ENCODE assay signal across 15 cellular contexts in genomic region chr2:202765435-202765834, GRCh38.
DNase-seq lines count a peak whose midpoint lies in the region; ATAC-seq lines count a peak whose summit lies in the region.
"Had no signal": no experiment of that assay in that cellular context is flagged by ENCODE, and none has a peak within 500 bp of the region (broad histone marks: within the 10 kb centered on the region; RNA-seq: fewer than 3 reads in every experiment).

No MANE protein-coding gene starts in this region.

- peaks cover 12% of the 10 kb centered on the region for H3K36me3 Mint-ChIP-seq in activated naive CD4-positive, alpha-beta T cell treated with anti-CD3 and anti-CD28 coated beads for 36 hours (ENCODE audit: low read depth)
- H3K36me3 Mint-ChIP-seq in activated naive CD4-positive, alpha-beta T cell treated with anti-CD3 and anti-CD28 coated beads, Interleukin-2, amount 10 ng/mL, durations not matched to agents 7 days and 5 days: peaks cover 52% of the 10 kb centered on the region
- H3K36me3 Mint-ChIP-seq in stimulated activated naive B cell treated with anti-CD40 and anti-IgM and Interleukin-4, amounts not matched to agents 10 μg/mL and 1 μg/mL and 100 μg/mL, for 72 hours: peaks cover 28 to 35% of the 10 kb centered on the region in 2 donors
- H3K36me3 Mint-ChIP-seq: natural killer cell had no signal

- intact Hi-C loops in activated naive CD4-positive, alpha-beta T cell treated with anti-CD3 and anti-CD28 coated beads for 36 hours (cut with micrococcal nuclease): no loop called here

- no peaks in the 10 kb centered on the region for H3K27me3 Mint-ChIP-seq in activated naive CD4-positive, alpha-beta T cell treated with anti-CD3 and anti-CD28 coated beads for 36 hours (ENCODE audit: low read depth)
- H3K27me3 Mint-ChIP-seq in activated naive CD4-positive, alpha-beta T cell treated with anti-CD3 and anti-CD28 coated beads, Interleukin-2, amount 10 ng/mL, durations not matched to agents 7 days and 5 days: no peaks in the 10 kb centered on the region
- H3K27me3 Mint-ChIP-seq in stimulated activated naive B cell treated with anti-CD40 and anti-IgM and Interleukin-4, amounts not matched to agents 10 μg/mL and 1 μg/mL and 100 μg/mL, for 72 hours: no peaks in the 10 kb centered on the region
- H3K27me3 Mint-ChIP-seq: brain had no signal

- peak in 1 of 2 donors; percentile 39 for ATAC-seq in stimulated activated naive B cell treated with anti-CD40 and anti-IgM and Interleukin-4, amounts not matched to agents 10 μg/mL and 1 μg/mL and 100 μg/mL, for 72 hours (replicated peaks)
- no peak for ATAC-seq in HG02623 (IDR thresholded peaks at IDR 0.05; ENCODE audit: unreplicated experiment)
- no peak for ATAC-seq in HG02763 (IDR thresholded peaks at IDR 0.05; ENCODE audit: unreplicated experiment)
- ATAC-seq: natural killer cell had no signal

- H3K4me3 Mint-ChIP-seq in activated naive CD4-positive, alpha-beta T cell treated with anti-CD3 and anti-CD28 coated beads for 36 hours: no peak overlapping the region
- H3K4me3 Mint-ChIP-seq in activated naive CD4-positive, alpha-beta T cell treated with anti-CD3 and anti-CD28 coated beads, Interleukin-2, amount 10 ng/mL, durations not matched to agents 7 days and 5 days: no peak overlapping the region
- no peak overlapping the region for H3K4me3 Mint-ChIP-seq in stimulated activated naive B cell treated with anti-CD40 and anti-IgM and Interleukin-4, amounts not matched to agents 10 μg/mL and 1 μg/mL and 100 μg/mL, for 72 hours
- H3K4me3 Mint-ChIP-seq: brain, natural killer cell had no signal

- CTCF ChIA-PET in activated naive CD4-positive, alpha-beta T cell treated with anti-CD3 and anti-CD28 coated beads for 36 hours (lab: Charles Lee): no interaction called here
- CTCF ChIA-PET in activated naive CD4-positive, alpha-beta T cell treated with anti-CD3 and anti-CD28 coated beads, Interleukin-2, amount 10 ng/mL, durations not matched to agents 7 days and 5 days (lab: Charles Lee): interaction anchor here (0.7 kb wide), 1 partner anchor 176 kb away, joined by 3 read pairs; no protein-coding TSS in a partner anchor

- DNase-seq in activated naive CD4-positive, alpha-beta T cell treated with anti-CD3 and anti-CD28 coated beads for 36 hours: no peak
- DNase-seq in activated naive CD4-positive, alpha-beta T cell treated with anti-CD3 and anti-CD28 coated beads, Interleukin-2, amount 10 ng/mL, durations not matched to agents 7 days and 5 days: no peak
- DNase-seq in RPMI7951 (ENCODE audit: low read depth): peak; percentile 3
- peak; percentile 68 for DNase-seq in islet precursor cell
- no peak for DNase-seq in stimulated activated naive B cell treated with anti-CD40 and anti-IgM and Interleukin-4, amounts not matched to agents 10 μg/mL and 1 μg/mL and 100 μg/mL, for 72 hours
- DNase-seq in dedifferentiated amniotic fluid mesenchymal stem cell (ENCODE audit: extremely low spot score): no peak
- DNase-seq: activated CD8-positive, alpha-beta memory T cell treated with anti-CD3 and anti-CD28 coated beads, Interleukin-2, amount 50 U/mL, for 4 hours; cortex of kidney; HCEC 1CT; natural killer cell; NCI-H1694 treated with DMSO at 0.1 percent for 48 hours; stomach had no signal

- no peaks in the 10 kb centered on the region for H3K9me3 Mint-ChIP-seq in activated naive CD4-positive, alpha-beta T cell treated with anti-CD3 and anti-CD28 coated beads for 36 hours
- H3K9me3 Mint-ChIP-seq in activated naive CD4-positive, alpha-beta T cell treated with anti-CD3 and anti-CD28 coated beads, Interleukin-2, amount 10 ng/mL, durations not matched to agents 7 days and 5 days: no peaks in the 10 kb centered on the region
- no peaks in the 10 kb centered on the region for H3K9me3 Mint-ChIP-seq in stimulated activated naive B cell treated with anti-CD40 and anti-IgM and Interleukin-4, amounts not matched to agents 10 μg/mL and 1 μg/mL and 100 μg/mL, for 72 hours
- H3K9me3 Mint-ChIP-seq: brain, natural killer cell had no signal

- peak overlapping the region; percentile 3 for H3K27ac Mint-ChIP-seq in activated naive CD4-positive, alpha-beta T cell treated with anti-CD3 and anti-CD28 coated beads for 36 hours
- H3K27ac Mint-ChIP-seq in activated naive CD4-positive, alpha-beta T cell treated with anti-CD3 and anti-CD28 coated beads, Interleukin-2, amount 10 ng/mL, durations not matched to agents 7 days and 5 days: no peak overlapping the region
- peak overlapping the region; percentile 53 for H3K27ac Mint-ChIP-seq in stimulated activated naive B cell treated with anti-CD40 and anti-IgM and Interleukin-4, amounts not matched to agents 10 μg/mL and 1 μg/mL and 100 μg/mL, for 72 hours
- H3K27ac Mint-ChIP-seq: natural killer cell had no signal

- peaks cover 40% of the 10 kb centered on the region for H3K4me1 Mint-ChIP-seq in activated naive CD4-positive, alpha-beta T cell treated with anti-CD3 and anti-CD28 coated beads for 36 hours (ENCODE audit: low read depth)
- H3K4me1 Mint-ChIP-seq in activated naive CD4-positive, alpha-beta T cell treated with anti-CD3 and anti-CD28 coated beads, Interleukin-2, amount 10 ng/mL, durations not matched to agents 7 days and 5 days: peaks cover 29% of the 10 kb centered on the region
- H3K4me1 Mint-ChIP-seq in stimulated activated naive B cell treated with anti-CD40 and anti-IgM and Interleukin-4, amounts not matched to agents 10 μg/mL and 1 μg/mL and 100 μg/mL, for 72 hours: peaks cover 13 to 46% of the 10 kb centered on the region in 2 donors
- H3K4me1 Mint-ChIP-seq: brain had no signal

Comparison
In these comparisons a context has a peak if more than half of its experiments do, and no peak if none do; other contexts are left out.
1. DNase-seq: peak in RPMI7951 (single experiment) and islet precursor cell (single experiment); none in activated naive CD4-positive, alpha-beta T cell treated with anti-CD3 and anti-CD28 coated beads for 36 hours (single experiment), activated naive CD4-positive, alpha-beta T cell treated with anti-CD3 and anti-CD28 coated beads, Interleukin-2, amount 10 ng/mL, durations not matched to agents 7 days and 5 days (single experiment), stimulated activated naive B cell treated with anti-CD40 and anti-IgM and Interleukin-4, amounts not matched to agents 10 μg/mL and 1 μg/mL and 100 μg/mL, for 72 hours (single experiment) and dedifferentiated amniotic fluid mesenchymal stem cell (single experiment).